1 cellular context compared by ENCODE assay signal in genomic region chr2:73233154-73233931, GRCh38.
A peak's percentile ranks its signal among the peaks of the same experiment; 100 is the strongest.
TF ChIP-seq lines count a peak whose summit lies in the region.

Gene PRADC1, minus strand, starts transcription at chr2:73233239. Its CDS starts 79 bp downstream, at chr2:73233160.

TF ChIP-seq in HepG2, 621 proteins besides CTCF, POLR2A, EP300 and RAD21 (continued from another document and continues in another):
- TF ChIP-seq ZNF646 (CRISPR knock-in tag; IDR thresholded peaks at IDR 0.05) (peak; percentile 61; the same call in 1 of the 2 replicates), SMARCC2 (IDR thresholded peaks at IDR 0.05) (no peak), KLF13 (CRISPR knock-in tag; IDR thresholded peaks at IDR 0.05) (peak; percentile 81), ZNF329 (CRISPR knock-in tag; IDR thresholded peaks at IDR 0.05; ENCODE audit: low read depth) (peak; percentile 87; the same call in 1 of the 2 replicates), DBP (CRISPR knock-in tag; IDR thresholded peaks at IDR 0.05; ENCODE audit: not compliant biosample characterization) (no peak), SP4 (CRISPR knock-in tag; IDR thresholded peaks at IDR 0.05) (peak; percentile 94), ZNF782 (CRISPR knock-in tag; IDR thresholded peaks at IDR 0.05; ENCODE audit: borderline replicate concordance) (peak; percentile 90; the same call in 1 of the 2 replicates), TBX3 (IDR thresholded peaks at IDR 0.05; ENCODE audit: borderline replicate concordance) (peak; percentile 65; the same call in 1 of the 2 replicates), ZNF704 (CRISPR knock-in tag; IDR thresholded peaks at IDR 0.05; ENCODE audit: borderline replicate concordance) (peak; percentile 56; the same call in 1 of the 2 replicates), ZFAT (CRISPR knock-in tag; conservative IDR thresholded peaks at IDR 0.05) (no peak), HDAC1 (CRISPR knock-in tag; IDR thresholded peaks at IDR 0.05) (peak; percentile 99), HOXD1 (CRISPR knock-in tag; IDR thresholded peaks at IDR 0.05) (no peak; the same call in 1 of the 2 replicates), MAFF (IDR thresholded peaks at IDR 0.05; ENCODE audit: low read depth, low read length) (no peak), PAXIP1 (CRISPR knock-in tag; conservative IDR thresholded peaks at IDR 0.05) (peak; percentile 64), POGK (CRISPR knock-in tag; conservative IDR thresholded peaks at IDR 0.05) (peak; percentile 90), ZNF20 (CRISPR knock-in tag; IDR thresholded peaks at IDR 0.05) (no peak), HDAC6 (IDR thresholded peaks at IDR 0.05; ENCODE audit: low read depth, low read length) (no peak), PRDM10 (CRISPR knock-in tag; IDR thresholded peaks at IDR 0.05; ENCODE audit: low read depth) (peak; percentile 54; the same call in 1 of the 2 replicates), FOXJ3 (CRISPR knock-in tag; IDR thresholded peaks at IDR 0.05; ENCODE audit: borderline replicate concordance) (no peak), HNRNPUL1 (IDR thresholded peaks at IDR 0.05; ENCODE audit: low read depth, low read length) (no peak), ZSCAN21 (CRISPR knock-in tag; IDR thresholded peaks at IDR 0.05; ENCODE audit: borderline replicate concordance) (peak; percentile 91; the same call in 1 of the 2 replicates), SIN3A (IDR thresholded peaks at IDR 0.05; ENCODE audit: borderline replicate concordance, low read depth, low read length) (peak; percentile 100), ZNF580 (CRISPR knock-in tag; IDR thresholded peaks at IDR 0.05; ENCODE audit: borderline replicate concordance, low read depth) (peak; percentile 89; the same call in 1 of the 2 replicates), ZNF687 (CRISPR knock-in tag; IDR thresholded peaks at IDR 0.05) (peak; percentile 92), SRF (IDR thresholded peaks at IDR 0.05; ENCODE audit: low read depth, low read length) (0 out of 2 replicates have a peak, but pooled peaks have one; percentile 3), REXO4 (CRISPR knock-in tag; IDR thresholded peaks at IDR 0.05; ENCODE audit: borderline replicate concordance) (peak; percentile 83; the same call in 1 of the 2 replicates), ZBTB3 (CRISPR knock-in tag; IDR thresholded peaks at IDR 0.05; ENCODE audit: borderline replicate concordance, low read depth) (no peak), KLF12 (CRISPR knock-in tag; IDR thresholded peaks at IDR 0.05; ENCODE audit: borderline replicate concordance) (peak; percentile 61; the same call in 1 of the 2 replicates), GLI4 (CRISPR knock-in tag; IDR thresholded peaks at IDR 0.05; ENCODE audit: borderline replicate concordance) (peak; percentile 3; the same call in 1 of the 2 replicates), HOXA7 (CRISPR knock-in tag; IDR thresholded peaks at IDR 0.05) (no peak)
